Comparison of ENCODE assay signal across 10 cellular contexts in the genomic region with DNA sequence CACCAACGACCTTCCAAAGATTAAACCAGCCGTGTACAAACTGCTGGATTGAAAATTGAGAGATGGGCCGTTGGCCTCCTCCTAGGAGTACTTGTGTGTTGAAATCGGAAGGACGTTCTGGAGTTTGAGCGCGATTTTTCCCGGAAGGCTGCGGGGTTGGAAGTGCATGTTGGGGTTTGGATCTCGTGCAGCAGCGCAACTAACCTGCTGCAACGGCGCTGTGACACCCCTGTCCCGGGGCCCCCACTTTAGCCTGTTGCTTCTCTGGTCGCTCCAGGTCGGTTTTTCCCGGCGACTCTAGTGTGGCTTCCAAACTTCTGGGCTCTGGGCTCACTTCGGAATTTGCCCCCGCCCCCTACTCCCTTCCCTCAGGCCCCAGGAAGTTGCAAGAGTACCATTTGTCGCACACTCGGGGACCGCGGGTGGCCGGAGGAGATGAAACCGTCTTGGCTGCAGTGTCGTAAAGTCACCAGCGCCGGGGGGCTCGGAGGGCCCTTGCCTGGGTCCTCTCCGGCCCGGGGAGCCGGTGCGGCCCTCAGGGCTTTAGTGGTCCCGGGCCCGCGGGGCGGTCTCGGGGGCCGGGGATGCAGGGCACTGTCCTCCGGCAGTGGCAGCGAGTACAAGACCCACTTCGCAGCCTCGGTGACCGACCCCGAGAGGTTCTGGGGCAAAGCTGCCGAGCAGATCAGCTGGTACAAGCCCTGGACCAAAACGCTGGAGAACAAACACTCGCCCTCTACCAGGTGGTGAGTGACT. TPM values are rescaled to one million over a fixed set of nuclear protein-coding genes. Genes with fewer than 3 reads are reported as not detected.
DNase-seq lines count a peak whose midpoint lies in the region; ATAC-seq and TF ChIP-seq lines count a peak whose summit lies in the region.
"Had no signal": no experiment of that assay in that cellular context is flagged by ENCODE, and none has a peak within 500 bp of the region (broad histone marks: within the 10 kb centered on the region; RNA-seq: fewer than 3 reads in every experiment).

A gene with protein sequence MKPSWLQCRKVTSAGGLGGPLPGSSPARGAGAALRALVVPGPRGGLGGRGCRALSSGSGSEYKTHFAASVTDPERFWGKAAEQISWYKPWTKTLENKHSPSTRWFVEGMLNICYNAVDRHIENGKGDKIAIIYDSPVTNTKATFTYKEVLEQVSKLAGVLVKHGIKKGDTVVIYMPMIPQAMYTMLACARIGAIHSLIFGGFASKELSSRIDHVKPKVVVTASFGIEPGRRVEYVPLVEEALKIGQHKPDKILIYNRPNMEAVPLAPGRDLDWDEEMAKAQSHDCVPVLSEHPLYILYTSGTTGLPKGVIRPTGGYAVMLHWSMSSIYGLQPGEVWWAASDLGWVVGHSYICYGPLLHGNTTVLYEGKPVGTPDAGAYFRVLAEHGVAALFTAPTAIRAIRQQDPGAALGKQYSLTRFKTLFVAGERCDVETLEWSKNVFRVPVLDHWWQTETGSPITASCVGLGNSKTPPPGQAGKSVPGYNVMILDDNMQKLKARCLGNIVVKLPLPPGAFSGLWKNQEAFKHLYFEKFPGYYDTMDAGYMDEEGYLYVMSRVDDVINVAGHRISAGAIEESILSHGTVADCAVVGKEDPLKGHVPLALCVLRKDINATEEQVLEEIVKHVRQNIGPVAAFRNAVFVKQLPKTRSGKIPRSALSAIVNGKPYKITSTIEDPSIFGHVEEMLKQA (plus strand): TSS at position 394 of the 756 bp plus-strand sequence. CDS start 42 bp downstream, at position 436.

- DNase-seq in AG10803 (ENCODE audit: low read depth), result peak; percentile 28
- DNase-seq in NT2/D1 (ENCODE audit: low read depth, low spot score), result peak; percentile 66
- DNase-seq in globus pallidus (ENCODE audit: low spot score), result peak; percentile 26
- peak; percentile 92 for DNase-seq in neural progenitor cell (ENCODE audit: low spot score)
- no peak for DNase-seq in activated CD4-positive, alpha-beta T cell treated with anti-CD3 and anti-CD28 coated beads, Interleukin-2, amount 10 ng/mL, durations not matched to agents 7 days and 5 days
- no peak for DNase-seq in OCI-LY7 (ENCODE audit: low spot score)
- DNase-seq in occipital lobe (lab: John Stamatoyannopoulos, UW), result no peak
- DNase-seq: NCI-H187 treated with DMSO at 0.1 percent for 48 hours had no signal

- no peaks in the 10 kb centered on the region for H3K27me3 ChIP-seq in NT2/D1 (ENCODE audit: insufficient read depth, insufficient read length)
- H3K27me3 ChIP-seq in neural progenitor cell, result no peaks in the 10 kb centered on the region

- peaks cover 47% of the 10 kb centered on the region for H3K79me2 ChIP-seq in neural progenitor cell (ENCODE audit: low read depth)
- no peaks in the 10 kb centered on the region for H3K79me2 ChIP-seq in OCI-LY7 (ENCODE audit: insufficient read depth, low read depth, low read length)

- TF ChIP-seq CTCF in AG10803 (conservative IDR thresholded peaks at IDR 0.05; ENCODE audit: low read length), result no peak
- no peak for TF ChIP-seq CTCF in neural progenitor cell (IDR thresholded peaks at IDR 0.05)
- TF ChIP-seq CTCF in OCI-LY7 (conservative IDR thresholded peaks at IDR 0.05; ENCODE audit: low read length), result no peak

- H3K4me2 ChIP-seq in neural progenitor cell (peak within 1 kb of the TSS; percentile 90), OCI-LY7 (ENCODE audit: low read length) (no peak within 1 kb of the TSS)

- H3K9ac ChIP-seq in NT2/D1 (ENCODE audit: insufficient read length, low read depth) (peak within 1 kb of the TSS; percentile 87), neural progenitor cell (peak within 1 kb of the TSS; percentile 50)

- H3K4me1 Mint-ChIP-seq in neural progenitor cell, result peaks cover 42% of the 10 kb centered on the region
- no peaks in the 10 kb centered on the region for H3K4me1 Mint-ChIP-seq in activated CD4-positive, alpha-beta T cell treated with anti-CD3 and anti-CD28 coated beads, Interleukin-2, amount 10 ng/mL, durations not matched to agents 7 days and 5 days
- H3K4me1 Mint-ChIP-seq: memory B cell had no signal

- H3K4me1 ChIP-seq in NT2/D1 (ENCODE audit: insufficient read depth, insufficient read length), result no peaks in the 10 kb centered on the region
- peaks cover 32% of the 10 kb centered on the region for H3K4me1 ChIP-seq in neural progenitor cell
- H3K4me1 ChIP-seq in OCI-LY7 (ENCODE audit: insufficient read depth, low read length, poor library complexity, severe bottlenecking), result no peaks in the 10 kb centered on the region

- H3K27ac Mint-ChIP-seq in neural progenitor cell, result peak within 1 kb of the TSS; percentile 91
- H3K27ac Mint-ChIP-seq in activated CD4-positive, alpha-beta T cell treated with anti-CD3 and anti-CD28 coated beads, Interleukin-2, amount 10 ng/mL, durations not matched to agents 7 days and 5 days, result no peak within 1 kb of the TSS
- H3K27ac Mint-ChIP-seq: memory B cell had no signal

- peak within 1 kb of the TSS; percentile 64 for H3K4me3 ChIP-seq in AG10803 (ENCODE audit: low read length)
- peak within 1 kb of the TSS; percentile 87 for H3K4me3 ChIP-seq in NT2/D1 (ENCODE audit: insufficient read length, low read depth)
- peak within 1 kb of the TSS; percentile 92 for H3K4me3 ChIP-seq in neural progenitor cell
- H3K4me3 ChIP-seq in OCI-LY7 (ENCODE audit: low read depth, low read length, poor library complexity, severe bottlenecking), result no peak within 1 kb of the TSS

- intact Hi-C loops in OCI-LY7 (cut with micrococcal nuclease; ENCODE audit: unreplicated experiment), result no loop called here

- peak within 1 kb of the TSS; percentile 100 for H2AFZ ChIP-seq in neural progenitor cell (replicated peaks)
- H2AFZ ChIP-seq in OCI-LY7 (ENCODE audit: low read length), result no peak within 1 kb of the TSS

- CTCF ChIA-PET in activated CD4-positive, alpha-beta T cell treated with anti-CD3 and anti-CD28 coated beads, Interleukin-2, amount 10 ng/mL, durations not matched to agents 7 days and 5 days (lab: Charles Lee), result no interaction called here
- CTCF ChIA-PET in OCI-LY7 (lab: Charles Lee; ENCODE audit: unreplicated experiment), result no interaction called here

- ATAC-seq in activated CD4-positive, CD25-positive, alpha-beta regulatory T cell treated with anti-CD3 and anti-CD28 coated beads, Interleukin-2, amount 50 U/mL, for 24 hours, result no peak

- H3K27me3 Mint-ChIP-seq in neural progenitor cell (ENCODE audit: insufficient read depth, low read depth), result no peaks in the 10 kb centered on the region
- H3K27me3 Mint-ChIP-seq in activated CD4-positive, alpha-beta T cell treated with anti-CD3 and anti-CD28 coated beads, Interleukin-2, amount 10 ng/mL, durations not matched to agents 7 days and 5 days, result peaks cover 3% of the 10 kb centered on the region
- H3K27me3 Mint-ChIP-seq: memory B cell had no signal

- no peaks in the 10 kb centered on the region for H3K36me3 ChIP-seq in NT2/D1 (ENCODE audit: insufficient read depth, insufficient read length, low read length)
- H3K36me3 ChIP-seq in neural progenitor cell, result no peaks in the 10 kb centered on the region
- no peaks in the 10 kb centered on the region for H3K36me3 ChIP-seq in OCI-LY7 (ENCODE audit: insufficient read depth, low read length)

- POLR2A ChIA-PET in activated CD4-positive, alpha-beta T cell treated with anti-CD3 and anti-CD28 coated beads, Interleukin-2, amount 10 ng/mL, durations not matched to agents 7 days and 5 days (lab: Charles Lee), result no interaction called here
- POLR2A ChIA-PET in OCI-LY7 (lab: Charles Lee), result no interaction called here

- H3K4me3 Mint-ChIP-seq in neural progenitor cell, result peak within 1 kb of the TSS; percentile 90
- H3K4me3 Mint-ChIP-seq in activated CD4-positive, alpha-beta T cell treated with anti-CD3 and anti-CD28 coated beads, Interleukin-2, amount 10 ng/mL, durations not matched to agents 7 days and 5 days, result no peak within 1 kb of the TSS
- H3K4me3 Mint-ChIP-seq: memory B cell had no signal

- H3K36me3 Mint-ChIP-seq in neural progenitor cell, result no peaks in the 10 kb centered on the region
- no peaks in the 10 kb centered on the region for H3K36me3 Mint-ChIP-seq in activated CD4-positive, alpha-beta T cell treated with anti-CD3 and anti-CD28 coated beads, Interleukin-2, amount 10 ng/mL, durations not matched to agents 7 days and 5 days (ENCODE audit: low read depth)
- H3K36me3 Mint-ChIP-seq: memory B cell had no signal

- BruUV-seq in OCI-LY7 (replicated peaks; lab: Mats Ljungman, UMichigan), result no TSS peak

- no peak within 1 kb of the TSS for H3K27ac ChIP-seq in neural progenitor cell
- no peak within 1 kb of the TSS for H3K27ac ChIP-seq in OCI-LY7 (ENCODE audit: low read depth, low read length, poor library complexity, severe bottlenecking)

- H3K9me2 ChIP-seq in OCI-LY7 (ENCODE audit: insufficient read depth, low read length), result no peaks in the 10 kb centered on the region

- H3K9me3 ChIP-seq in NT2/D1 (ENCODE audit: insufficient read depth, low read length), result no peaks in the 10 kb centered on the region
- no peaks in the 10 kb centered on the region for H3K9me3 ChIP-seq in neural progenitor cell (ENCODE audit: low read depth)
- H3K9me3 ChIP-seq in OCI-LY7 (ENCODE audit: low read length), result no peaks in the 10 kb centered on the region

- no peaks in the 10 kb centered on the region for H3K9me3 Mint-ChIP-seq in neural progenitor cell
- H3K9me3 Mint-ChIP-seq in activated CD4-positive, alpha-beta T cell treated with anti-CD3 and anti-CD28 coated beads, Interleukin-2, amount 10 ng/mL, durations not matched to agents 7 days and 5 days, result no peaks in the 10 kb centered on the region

- no peaks in the 10 kb centered on the region for H4K20me1 ChIP-seq in neural progenitor cell (ENCODE audit: low read depth)
- no peaks in the 10 kb centered on the region for H4K20me1 ChIP-seq in OCI-LY7 (ENCODE audit: insufficient read depth, low read length)

- peaks cover 4% of the 10 kb centered on the region for H3F3A ChIP-seq in neural progenitor cell (ENCODE audit: low read depth)

RNA-seq across cellular contexts. Expression of the gene that starts here (rescaled TPM):
- total RNA-seq in neural progenitor cell (ENCODE audit: low replicate concordance), result 22.9 and 26.5 TPM in 2 replicates
- not detected for total RNA-seq in activated CD4-positive, alpha-beta T cell treated with anti-CD3 and anti-CD28 coated beads, Interleukin-2, amount 10 ng/mL, durations not matched to agents 7 days and 5 days
- not detected in 2 replicates for total RNA-seq in OCI-LY7 (2014; rRNA removed; shearing (Covaris generic))
- not detected in 2 replicates for total RNA-seq in OCI-LY7 (2022)
- 8.9 TPM for total RNA-seq in occipital lobe

Comparison
In these comparisons a context has a peak if more than half of its experiments do, and no peak if none do; other contexts are left out.
1. DNase-seq: peak in AG10803 (single experiment), NT2/D1 (single experiment), globus pallidus (single experiment) and neural progenitor cell (single experiment); none in activated CD4-positive, alpha-beta T cell treated with anti-CD3 and anti-CD28 coated beads, Interleukin-2, amount 10 ng/mL, durations not matched to agents 7 days and 5 days (single experiment), OCI-LY7 (single experiment) and occipital lobe (single experiment).